Comparison of ENCODE assay signal across 1 cellular context in genomic region chr6:161838306-161839035, GRCh38.
TF ChIP-seq lines count a peak whose summit lies in the region.

No MANE protein-coding gene starts in this region.

TF ChIP-seq in HepG2, 621 proteins besides CTCF, POLR2A, EP300 and RAD21 (continued from another document and continues in another):
- TF ChIP-seq ZNF512B (CRISPR knock-in tag; IDR thresholded peaks at IDR 0.05; ENCODE audit: borderline replicate concordance), result no peak
- no peak for TF ChIP-seq PHF5A (CRISPR knock-in tag; IDR thresholded peaks at IDR 0.05; ENCODE audit: low read depth, unreplicated experiment)
- peak; percentile 86 for TF ChIP-seq ZMYM4 (CRISPR knock-in tag; IDR thresholded peaks at IDR 0.05)
- no peak for TF ChIP-seq HOXD1 (CRISPR knock-in tag; IDR thresholded peaks at IDR 0.05)
- TF ChIP-seq ZSCAN9 (CRISPR knock-in tag; IDR thresholded peaks at IDR 0.05; ENCODE audit: borderline replicate concordance), result no peak
- peak; percentile 29; the same call in 1 of the 2 replicates for TF ChIP-seq ZNF232 (CRISPR knock-in tag; IDR thresholded peaks at IDR 0.05; ENCODE audit: borderline replicate concordance)
- TF ChIP-seq RBAK (CRISPR knock-in tag; IDR thresholded peaks at IDR 0.05), result no peak
- TF ChIP-seq MTF1 (CRISPR knock-in tag; IDR thresholded peaks at IDR 0.05), result no peak
- no peak for TF ChIP-seq UBTF (CRISPR knock-in tag; IDR thresholded peaks at IDR 0.05)
- TF ChIP-seq DNMT1 (CRISPR knock-in tag; IDR thresholded peaks at IDR 0.05), result no peak
- TF ChIP-seq ZNF546 (CRISPR knock-in tag; conservative IDR thresholded peaks at IDR 0.05), result no peak
- TF ChIP-seq E2F2 (CRISPR knock-in tag; IDR thresholded peaks at IDR 0.05; ENCODE audit: borderline replicate concordance), result no peak
- no peak for TF ChIP-seq RFXANK (CRISPR knock-in tag; IDR thresholded peaks at IDR 0.05)
- no peak for TF ChIP-seq ZNF362 (CRISPR knock-in tag; IDR thresholded peaks at IDR 0.05; ENCODE audit: borderline replicate concordance)
- TF ChIP-seq ZNF883 (CRISPR knock-in tag; IDR thresholded peaks at IDR 0.05; ENCODE audit: not compliant biosample characterization), result no peak
- TF ChIP-seq ZNF30 (CRISPR knock-in tag; IDR thresholded peaks at IDR 0.05), result no peak
- peak; percentile 37; the same call in 1 of the 2 replicates for TF ChIP-seq FOXJ3 (CRISPR knock-in tag; IDR thresholded peaks at IDR 0.05; ENCODE audit: borderline replicate concordance)
- no peak for TF ChIP-seq ZNF891 (CRISPR knock-in tag; IDR thresholded peaks at IDR 0.05)
- TF ChIP-seq SMYD3 (CRISPR knock-in tag; IDR thresholded peaks at IDR 0.05), result no peak
- no peak for TF ChIP-seq U2AF1 (optimal IDR thresholded peaks at IDR 0.05; ENCODE audit: low read depth, low read length)
- TF ChIP-seq ZNF556 (CRISPR knock-in tag; IDR thresholded peaks at IDR 0.05; ENCODE audit: borderline replicate concordance), result 0 out of 2 replicates have a peak, but pooled peaks have one; percentile 43
- TF ChIP-seq ZNF343 (CRISPR knock-in tag; IDR thresholded peaks at IDR 0.05), result no peak
- no peak for TF ChIP-seq ZNF572 (CRISPR knock-in tag; IDR thresholded peaks at IDR 0.05)
- TF ChIP-seq, protein P1, sequence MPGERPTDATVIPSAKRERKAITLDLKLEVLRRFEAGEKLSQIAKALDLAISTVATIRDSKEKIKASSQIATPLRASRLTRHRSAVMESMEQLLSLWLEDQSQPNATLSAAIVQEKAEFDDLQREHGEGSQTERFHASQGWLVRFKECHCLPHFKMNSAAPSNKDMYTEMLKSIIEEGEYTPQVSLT (CRISPR knock-in tag; IDR thresholded peaks at IDR 0.05; ENCODE audit: borderline replicate concordance, low read depth), result no peak
- TF ChIP-seq SOX5 (CRISPR knock-in tag; IDR thresholded peaks at IDR 0.05; ENCODE audit: borderline replicate concordance), result peak; percentile 57; the same call in 1 of the 2 replicates
- TF ChIP-seq ZNF33A (CRISPR knock-in tag; IDR thresholded peaks at IDR 0.05; ENCODE audit: borderline replicate concordance), result no peak
- no peak for TF ChIP-seq ATF7-NPFF (CRISPR knock-in tag; IDR thresholded peaks at IDR 0.05; ENCODE audit: low read depth)
- no peak for TF ChIP-seq MED13 (CRISPR knock-in tag; IDR thresholded peaks at IDR 0.05)
- TF ChIP-seq, protein P2, sequence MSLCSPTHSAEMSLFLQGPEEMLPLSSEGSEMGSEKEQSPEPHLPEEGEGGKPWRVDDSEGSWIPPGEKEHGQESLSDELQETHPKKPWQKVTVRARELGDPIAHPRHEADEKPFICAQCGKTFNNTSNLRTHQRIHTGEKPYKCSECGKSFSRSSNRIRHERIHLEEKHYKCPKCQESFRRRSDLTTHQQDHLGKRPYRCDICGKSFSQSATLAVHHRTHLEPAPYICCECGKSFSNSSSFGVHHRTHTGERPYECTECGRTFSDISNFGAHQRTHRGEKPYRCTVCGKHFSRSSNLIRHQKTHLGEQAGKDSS (CRISPR knock-in tag; IDR thresholded peaks at IDR 0.05; ENCODE audit: borderline replicate concordance, low read depth), result peak; percentile 46; the same call in 1 of the 2 replicates
- no peak for TF ChIP-seq EZH2 (conservative IDR thresholded peaks at IDR 0.05; ENCODE audit: low read depth, low read length)
- TF ChIP-seq CBX5 (CRISPR knock-in tag; IDR thresholded peaks at IDR 0.05; ENCODE audit: borderline replicate concordance), result no peak
- TF ChIP-seq ZNF576 (CRISPR knock-in tag; IDR thresholded peaks at IDR 0.05), result no peak
- no peak for TF ChIP-seq ZNF773 (CRISPR knock-in tag; IDR thresholded peaks at IDR 0.05; ENCODE audit: borderline replicate concordance)
- no peak for TF ChIP-seq CEBPB (IDR thresholded peaks at IDR 0.05; ENCODE audit: borderline replicate concordance, low read depth, low read length)
- TF ChIP-seq ZSCAN20 (CRISPR knock-in tag; IDR thresholded peaks at IDR 0.05; ENCODE audit: borderline replicate concordance), result no peak
- 0 out of 2 replicates have a peak, but pooled peaks have one; percentile 36 for TF ChIP-seq ZNF670 (CRISPR knock-in tag; IDR thresholded peaks at IDR 0.05; ENCODE audit: borderline replicate concordance)
- no peak for TF ChIP-seq YEATS4 (CRISPR knock-in tag; IDR thresholded peaks at IDR 0.05; ENCODE audit: borderline replicate concordance)
- no peak for TF ChIP-seq ZNF180 (CRISPR knock-in tag; IDR thresholded peaks at IDR 0.05; ENCODE audit: borderline replicate concordance, low read depth)
- TF ChIP-seq, protein P3, sequence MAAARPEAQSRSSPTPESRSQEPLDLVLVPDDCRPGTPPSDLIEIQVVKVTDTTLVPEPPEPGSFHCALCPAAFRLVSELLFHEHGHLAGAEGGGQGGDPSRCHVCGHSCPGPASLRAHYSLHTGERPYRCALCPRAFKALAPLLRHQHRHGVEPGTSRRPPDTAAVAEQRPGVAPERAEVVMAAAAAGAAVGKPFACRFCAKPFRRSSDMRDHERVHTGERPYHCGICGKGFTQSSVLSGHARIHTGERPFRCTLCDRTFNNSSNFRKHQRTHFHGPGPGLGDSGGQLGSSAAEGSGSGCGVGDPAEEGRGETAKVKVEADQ (CRISPR knock-in tag; IDR thresholded peaks at IDR 0.05; ENCODE audit: borderline replicate concordance), result no peak; the same call in 1 of the 2 replicates
- TF ChIP-seq, protein P4, sequence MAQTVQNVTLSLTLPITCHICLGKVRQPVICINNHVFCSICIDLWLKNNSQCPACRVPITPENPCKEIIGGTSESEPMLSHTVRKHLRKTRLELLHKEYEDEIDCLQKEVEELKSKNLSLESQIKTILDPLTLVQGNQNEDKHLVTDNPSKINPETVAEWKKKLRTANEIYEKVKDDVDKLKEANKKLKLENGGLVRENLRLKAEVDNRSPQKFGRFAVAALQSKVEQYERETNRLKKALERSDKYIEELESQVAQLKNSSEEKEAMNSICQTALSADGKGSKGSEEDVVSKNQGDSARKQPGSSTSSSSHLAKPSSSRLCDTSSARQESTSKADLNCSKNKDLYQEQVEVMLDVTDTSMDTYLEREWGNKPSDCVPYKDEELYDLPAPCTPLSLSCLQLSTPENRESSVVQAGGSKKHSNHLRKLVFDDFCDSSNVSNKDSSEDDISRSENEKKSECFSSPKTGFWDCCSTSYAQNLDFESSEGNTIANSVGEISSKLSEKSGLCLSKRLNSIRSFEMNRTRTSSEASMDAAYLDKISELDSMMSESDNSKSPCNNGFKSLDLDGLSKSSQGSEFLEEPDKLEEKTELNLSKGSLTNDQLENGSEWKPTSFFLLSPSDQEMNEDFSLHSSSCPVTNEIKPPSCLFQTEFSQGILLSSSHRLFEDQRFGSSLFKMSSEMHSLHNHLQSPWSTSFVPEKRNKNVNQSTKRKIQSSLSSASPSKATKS (CRISPR knock-in tag; IDR thresholded peaks at IDR 0.05), result no peak
- TF ChIP-seq CBX2 (IDR thresholded peaks at IDR 0.05; ENCODE audit: low read depth, low read length), result no peak
- TF ChIP-seq CBX2 (CRISPR knock-in tag; IDR thresholded peaks at IDR 0.05; ENCODE audit: low read depth), result no peak
- TF ChIP-seq ZNF235 (CRISPR knock-in tag; IDR thresholded peaks at IDR 0.05; ENCODE audit: borderline replicate concordance), result no peak
- no peak for TF ChIP-seq TRIM22 (IDR thresholded peaks at IDR 0.05)
- no peak for TF ChIP-seq ATF6 (CRISPR knock-in tag; conservative IDR thresholded peaks at IDR 0.05)
- no peak for TF ChIP-seq ZNF770 (CRISPR knock-in tag; IDR thresholded peaks at IDR 0.05)
- TF ChIP-seq TBL1XR1 (IDR thresholded peaks at IDR 0.05; ENCODE audit: borderline replicate concordance, low read length, partially characterized antibody), result no peak
- TF ChIP-seq ZNF501 (CRISPR knock-in tag; IDR thresholded peaks at IDR 0.05), result peak; percentile 26; the same call in 1 of the 2 replicates
